ENCODE assay signal across 8 cellular contexts in genomic region chr6:163416640-163417253, GRCh38.
DNase-seq lines count a peak whose midpoint lies in the region; ATAC-seq and TF ChIP-seq lines count a peak whose summit lies in the region.

No MANE protein-coding gene starts in this region.

- no peaks in the 10 kb centered on the region for H3K9me3 ChIP-seq in OCI-LY1 (ENCODE audit: low read length)

- DNase-seq in AG20443 (ENCODE audit: low spot score): peak; percentile 51
- peak; percentile 63 for DNase-seq in hepatic stellate cell (ENCODE audit: low spot score)
- DNase-seq in retina: peak; percentile 64
- DNase-seq in NCI-H2107 (lab: John Stamatoyannopoulos, UW): no peak

- peak overlapping the region; percentile 80 for H3K4me2 ChIP-seq in OCI-LY1 (ENCODE audit: low read length)

- H3K27ac ChIP-seq in OCI-LY1 (ENCODE audit: low read depth, low read length, poor library complexity, severe bottlenecking): peak overlapping the region; percentile 47
- H3K27ac ChIP-seq in angular gyrus (ENCODE audit: low read depth, low read length): peak overlapping the region; percentile 97

- peaks cover 8% of the 10 kb centered on the region; the same call in 1 of the 2 replicates for H4K20me1 ChIP-seq in OCI-LY1 (ENCODE audit: insufficient read depth, low read length)

- H3K4me1 ChIP-seq in OCI-LY1 (ENCODE audit: insufficient read depth, low read length, severe bottlenecking): peaks cover 49% of the 10 kb centered on the region

- TF ChIP-seq CTCF in GM12875 (IDR thresholded peaks at IDR 0.05; ENCODE audit: borderline replicate concordance, insufficient read depth, low read depth, low read length) (peak; percentile 29; the same call in 1 of the 2 replicates), OCI-LY1 (IDR thresholded peaks at IDR 0.05; ENCODE audit: low read length) (peak; percentile 71)

- H3F3A ChIP-seq in OCI-LY1 (ENCODE audit: insufficient read depth, low read length): no peaks in the 10 kb centered on the region

- H3K9me2 ChIP-seq in OCI-LY1 (ENCODE audit: low read depth, low read length): no peaks in the 10 kb centered on the region

- H3K4me3 ChIP-seq in GM12875 (ENCODE audit: low read depth, low read length) (peak overlapping the region; percentile 70), OCI-LY1 (ENCODE audit: low read depth, low read length, poor library complexity, severe bottlenecking) (peak overlapping the region; percentile 86)

- H3K79me2 ChIP-seq in OCI-LY1 (ENCODE audit: insufficient read depth, low read length): peaks cover 56% of the 10 kb centered on the region

- peak overlapping the region; percentile 80 for H3K9ac ChIP-seq in OCI-LY1 (ENCODE audit: low read length)

- H3K27me3 ChIP-seq in OCI-LY1 (ENCODE audit: insufficient read depth, low read length): no peaks in the 10 kb centered on the region

- H2AFZ ChIP-seq in OCI-LY1 (ENCODE audit: low read length): no peak overlapping the region

- ATAC-seq in GM18519 (IDR thresholded peaks at IDR 0.05; ENCODE audit: low FRiP score, unreplicated experiment): no peak

- H3K36me3 ChIP-seq in OCI-LY1 (ENCODE audit: insufficient read depth, low read length): no peaks in the 10 kb centered on the region
